In the genomic region with DNA sequence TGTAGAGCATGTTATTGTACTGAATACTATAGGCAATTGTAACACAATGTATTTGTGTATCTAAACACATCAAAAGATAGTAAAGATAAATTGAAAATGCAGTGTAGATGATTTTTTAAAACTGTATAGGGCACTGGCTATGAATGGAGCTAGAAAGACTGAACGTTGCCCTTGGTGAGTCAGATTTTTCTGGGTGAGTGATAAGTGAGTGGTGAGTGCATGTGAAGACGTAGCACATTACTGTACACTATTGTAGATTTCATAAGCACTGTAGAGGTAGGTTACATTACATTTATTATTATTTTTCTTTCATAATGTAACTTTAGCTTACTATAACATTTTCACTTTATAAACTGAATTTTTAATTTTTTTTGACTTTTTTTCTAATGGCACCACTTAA, we compare ENCODE assay signal across 26 cellular contexts.
"Had no signal": no experiment of that assay in that cellular context is flagged by ENCODE, and none has a peak within 500 bp of the region (broad histone marks: within the 10 kb centered on the region; RNA-seq: fewer than 3 reads in every experiment).

No MANE protein-coding gene starts in this region.

- H3K27me3 ChIP-seq: Peyer's patch had no signal

- H3K4me1 ChIP-seq: Peyer's patch had no signal

- H3K4me3 ChIP-seq: K562, Peyer's patch, SK-N-MC had no signal

- ATAC-seq: activated T-helper 17 cell treated with anti-CD3 and anti-CD28 coated beads, Interleukin-2, amount 50 U/mL, for 72 hours; K562; T-cell had no signal

- H3K27me3 Mint-ChIP-seq: activated CD4-positive, alpha-beta memory T cell treated with anti-CD3 and anti-CD28 coated beads, Interleukin-2, amount 10 ng/mL, durations not matched to agents 7 days and 5 days; activated naive CD4-positive, alpha-beta T cell treated with anti-CD3 and anti-CD28 coated beads, Interleukin-2, amount 10 ng/mL, durations not matched to agents 7 days and 5 days; activated naive CD8-positive, alpha-beta T cell treated with anti-CD3 and anti-CD28 coated beads for 36 hours; activated T-helper 17 cell treated with anti-CD3 and anti-CD28 coated beads, Interleukin-2, amount 50 U/mL, for 72 hours; T-cell had no signal

- H3K9me3 ChIP-seq: Peyer's patch had no signal

- DNase-seq: activated CD4-positive, alpha-beta memory T cell treated with anti-CD3 and anti-CD28 coated beads, Interleukin-2, amount 10 ng/mL, durations not matched to agents 7 days and 5 days; activated CD4-positive, alpha-beta T cell treated with anti-CD3 and anti-CD28 coated beads, Interleukin-2, amount 50 U/mL, for 1 hour; activated CD4-positive, CD25-positive, alpha-beta regulatory T cell; activated gamma-delta T cell; activated naive CD4-positive, alpha-beta T cell treated with anti-CD3 and anti-CD28 coated beads, Interleukin-2, amount 10 ng/mL, durations not matched to agents 7 days and 5 days; activated naive CD8-positive, alpha-beta T cell treated with anti-CD3 and anti-CD28 coated beads for 36 hours; activated T-cell treated with anti-CD3 and anti-CD28 coated beads for 4 hours; activated T-cell treated with anti-CD3 and anti-CD28 coated beads, Interleukin-2, amount 50 U/mL, for 48 hours; central memory CD4-positive, alpha-beta T cell; Karpas-422; NCI-H1105 treated with DMSO at 0.1 percent for 48 hours; NCI-H1436 treated with DMSO at 0.1 percent for 48 hours; NCI-H187; NCI-H2081; NCI-H510A treated with DMSO at 0.1 percent for 48 hours; NCI-H69; NK-92 treated with Interleukin-12 subunit alpha and Interleukin-12 subunit beta, amount 100 ng/mL, for 24 hours; OCI-M1; Peyer's patch; T-cell; T-helper 2 cell; T1000 had no signal

- H3K4me1 Mint-ChIP-seq: activated CD4-positive, alpha-beta memory T cell treated with anti-CD3 and anti-CD28 coated beads, Interleukin-2, amount 10 ng/mL, durations not matched to agents 7 days and 5 days; activated naive CD4-positive, alpha-beta T cell treated with anti-CD3 and anti-CD28 coated beads, Interleukin-2, amount 10 ng/mL, durations not matched to agents 7 days and 5 days; activated naive CD8-positive, alpha-beta T cell treated with anti-CD3 and anti-CD28 coated beads for 36 hours; activated T-helper 17 cell treated with anti-CD3 and anti-CD28 coated beads, Interleukin-2, amount 50 U/mL, for 72 hours; T-cell had no signal

- H3K27ac ChIP-seq: Peyer's patch, SK-N-MC, VCaP had no signal

- H3K36me3 ChIP-seq: Peyer's patch had no signal

- H3K9me3 Mint-ChIP-seq: activated CD4-positive, alpha-beta memory T cell treated with anti-CD3 and anti-CD28 coated beads, Interleukin-2, amount 10 ng/mL, durations not matched to agents 7 days and 5 days had no signal

- H3K4me3 Mint-ChIP-seq: activated CD4-positive, alpha-beta memory T cell treated with anti-CD3 and anti-CD28 coated beads, Interleukin-2, amount 10 ng/mL, durations not matched to agents 7 days and 5 days; activated naive CD4-positive, alpha-beta T cell treated with anti-CD3 and anti-CD28 coated beads, Interleukin-2, amount 10 ng/mL, durations not matched to agents 7 days and 5 days; activated naive CD8-positive, alpha-beta T cell treated with anti-CD3 and anti-CD28 coated beads for 36 hours; activated T-helper 17 cell treated with anti-CD3 and anti-CD28 coated beads, Interleukin-2, amount 50 U/mL, for 72 hours; T-cell had no signal

- H3K36me3 Mint-ChIP-seq: activated naive CD4-positive, alpha-beta T cell treated with anti-CD3 and anti-CD28 coated beads, Interleukin-2, amount 10 ng/mL, durations not matched to agents 7 days and 5 days; activated naive CD8-positive, alpha-beta T cell treated with anti-CD3 and anti-CD28 coated beads for 36 hours; T-cell had no signal

- H3K27ac Mint-ChIP-seq: activated CD4-positive, alpha-beta memory T cell treated with anti-CD3 and anti-CD28 coated beads, Interleukin-2, amount 10 ng/mL, durations not matched to agents 7 days and 5 days; activated naive CD4-positive, alpha-beta T cell treated with anti-CD3 and anti-CD28 coated beads, Interleukin-2, amount 10 ng/mL, durations not matched to agents 7 days and 5 days; activated naive CD8-positive, alpha-beta T cell treated with anti-CD3 and anti-CD28 coated beads for 36 hours; activated T-helper 17 cell treated with anti-CD3 and anti-CD28 coated beads, Interleukin-2, amount 50 U/mL, for 72 hours; T-cell had no signal
